Comparison of ENCODE assay signal across 32 cellular contexts in genomic region chr1:9095818-9096217, GRCh38. TPM values are rescaled to one million over a fixed set of nuclear protein-coding genes. Genes with fewer than 3 reads are reported as not detected.
"Had no signal": no experiment of that assay in that cellular context is flagged by ENCODE, and none has a peak within 500 bp of the region (broad histone marks: within the 10 kb centered on the region; RNA-seq: fewer than 3 reads in every experiment).

No MANE protein-coding gene starts in this region.

- ATAC-seq: activated naive CD4-positive, alpha-beta T cell treated with anti-CD3 and anti-CD28 coated beads, Interleukin-2, amount 50 U/mL, for 72 hours; activated T-cell treated with anti-CD3 and anti-CD28 coated beads, Interleukin-2, amount 50 U/mL, for 72 hours; gastroesophageal sphincter; heart right ventricle had no signal

- H3K79me2 ChIP-seq: hepatocyte had no signal

- FAIRE-seq: astrocyte, bronchial epithelial cell had no signal

- H3K4me1 ChIP-seq: colonic mucosa, gastroesophageal sphincter had no signal

- H3K9me3 Mint-ChIP-seq: activated CD4-positive, alpha-beta memory T cell treated with anti-CD3 and anti-CD28 coated beads, Interleukin-2, amount 10 ng/mL, durations not matched to agents 7 days and 5 days; activated CD4-positive, alpha-beta T cell treated with anti-CD3 and anti-CD28 coated beads, Interleukin-2, amount 10 ng/mL, durations not matched to agents 7 days and 5 days; activated naive CD4-positive, alpha-beta T cell treated with anti-CD3 and anti-CD28 coated beads, Interleukin-2, amount 10 ng/mL, durations not matched to agents 7 days and 5 days; activated naive CD4-positive, alpha-beta T cell treated with anti-CD3 and anti-CD28 coated beads, Interleukin-2, amount 50 U/mL, for 72 hours; activated T-cell treated with anti-CD3 and anti-CD28 coated beads, Interleukin-2, amount 50 U/mL, for 24 hours; activated T-cell treated with anti-CD3 and anti-CD28 coated beads, Interleukin-2, amount 50 U/mL, for 72 hours had no signal

- DNase-seq: activated CD4-positive, alpha-beta memory T cell treated with anti-CD3 and anti-CD28 coated beads, Interleukin-2, amount 10 ng/mL, durations not matched to agents 7 days and 5 days; activated CD4-positive, alpha-beta T cell treated with anti-CD3 and anti-CD28 coated beads for 1 hour; activated CD4-positive, alpha-beta T cell treated with anti-CD3 and anti-CD28 coated beads for 4 hours; activated CD4-positive, alpha-beta T cell treated with anti-CD3 and anti-CD28 coated beads, Interleukin-2, amount 10 ng/mL, durations not matched to agents 7 days and 5 days; activated CD4-positive, alpha-beta T cell treated with anti-CD3 and anti-CD28 coated beads, Interleukin-2, amount 50 U/mL, for 4 hours; activated CD8-positive, alpha-beta memory T cell treated with anti-CD3 and anti-CD28 coated beads, Interleukin-2, amount 50 U/mL, for 48 hours; activated gamma-delta T cell; activated naive CD4-positive, alpha-beta T cell; activated naive CD4-positive, alpha-beta T cell treated with anti-CD3 and anti-CD28 coated beads, Interleukin-2, amount 10 ng/mL, durations not matched to agents 7 days and 5 days; activated naive CD8-positive, alpha-beta T cell treated with anti-CD3 and anti-CD28 coated beads, Interleukin-2, amount 10 ng/mL, durations not matched to agents 7 days and 5 days; activated T-cell treated with anti-CD3 and anti-CD28 coated beads for 4 hours; activated T-cell treated with anti-CD3 and anti-CD28 coated beads, Interleukin-2, amount 50 U/mL, for 24 hours; activated T-cell treated with anti-CD3 and anti-CD28 coated beads, Interleukin-2, amount 50 U/mL, for 72 hours; anterior cingulate cortex; brain microvascular endothelial cell; caudate nucleus; colonic mucosa; dorsolateral prefrontal cortex; effector memory CD4-positive, alpha-beta T cell; endodermal cell; erythroblast; esophagus squamous epithelium; foreskin melanocyte; heart right ventricle; T-helper 2 cell had no signal

- H3K36me3 Mint-ChIP-seq: activated naive CD4-positive, alpha-beta T cell treated with anti-CD3 and anti-CD28 coated beads, Interleukin-2, amount 10 ng/mL, durations not matched to agents 7 days and 5 days; activated naive CD4-positive, alpha-beta T cell treated with anti-CD3 and anti-CD28 coated beads, Interleukin-2, amount 50 U/mL, for 72 hours; activated naive CD8-positive, alpha-beta T cell treated with anti-CD3 and anti-CD28 coated beads, Interleukin-2, amount 10 ng/mL, durations not matched to agents 7 days and 5 days had no signal

- H3K4me3 Mint-ChIP-seq: activated CD4-positive, alpha-beta memory T cell treated with anti-CD3 and anti-CD28 coated beads, Interleukin-2, amount 10 ng/mL, durations not matched to agents 7 days and 5 days; activated CD4-positive, alpha-beta T cell treated with anti-CD3 and anti-CD28 coated beads, Interleukin-2, amount 10 ng/mL, durations not matched to agents 7 days and 5 days; activated naive CD4-positive, alpha-beta T cell treated with anti-CD3 and anti-CD28 coated beads, Interleukin-2, amount 10 ng/mL, durations not matched to agents 7 days and 5 days; activated naive CD8-positive, alpha-beta T cell treated with anti-CD3 and anti-CD28 coated beads, Interleukin-2, amount 10 ng/mL, durations not matched to agents 7 days and 5 days; activated T-cell treated with anti-CD3 and anti-CD28 coated beads, Interleukin-2, amount 50 U/mL, for 24 hours; activated T-cell treated with anti-CD3 and anti-CD28 coated beads, Interleukin-2, amount 50 U/mL, for 72 hours; dendritic cell treated with granulocyte-macrophage colony-stimulating factor and Interleukin-4, amounts not matched to agents 40 ng/mL and 50 ng/mL, for 4 days; endodermal cell had no signal

- H3K27ac Mint-ChIP-seq: activated CD4-positive, alpha-beta memory T cell treated with anti-CD3 and anti-CD28 coated beads, Interleukin-2, amount 10 ng/mL, durations not matched to agents 7 days and 5 days; activated CD4-positive, alpha-beta T cell treated with anti-CD3 and anti-CD28 coated beads, Interleukin-2, amount 10 ng/mL, durations not matched to agents 7 days and 5 days; activated naive CD4-positive, alpha-beta T cell treated with anti-CD3 and anti-CD28 coated beads, Interleukin-2, amount 10 ng/mL, durations not matched to agents 7 days and 5 days; activated naive CD4-positive, alpha-beta T cell treated with anti-CD3 and anti-CD28 coated beads, Interleukin-2, amount 50 U/mL, for 72 hours; activated naive CD8-positive, alpha-beta T cell treated with anti-CD3 and anti-CD28 coated beads, Interleukin-2, amount 10 ng/mL, durations not matched to agents 7 days and 5 days; activated T-cell treated with anti-CD3 and anti-CD28 coated beads, Interleukin-2, amount 50 U/mL, for 24 hours; activated T-cell treated with anti-CD3 and anti-CD28 coated beads, Interleukin-2, amount 50 U/mL, for 72 hours; dendritic cell treated with granulocyte-macrophage colony-stimulating factor and Interleukin-4, amounts not matched to agents 40 ng/mL and 50 ng/mL, for 4 days; endodermal cell had no signal

- H3K36me3 ChIP-seq: brain microvascular endothelial cell, colonic mucosa, gastroesophageal sphincter, heart right ventricle had no signal

- H2AFZ ChIP-seq: hepatocyte had no signal

- H3K9me3 ChIP-seq: colonic mucosa, esophagus squamous epithelium had no signal

- H3K27me3 Mint-ChIP-seq: activated T-cell treated with anti-CD3 and anti-CD28 coated beads, Interleukin-2, amount 50 U/mL, for 24 hours; dendritic cell treated with granulocyte-macrophage colony-stimulating factor and Interleukin-4, amounts not matched to agents 40 ng/mL and 50 ng/mL, for 4 days had no signal

- H3K27ac ChIP-seq: brain microvascular endothelial cell, colonic mucosa, dorsolateral prefrontal cortex, gastroesophageal sphincter, heart right ventricle, hepatocyte had no signal

- H3K4me2 ChIP-seq: hepatocyte had no signal

- H3K4me3 ChIP-seq: colonic mucosa, dorsolateral prefrontal cortex, esophagus squamous epithelium, gastroesophageal sphincter, heart right ventricle, hepatocyte had no signal

- H3K27me3 ChIP-seq: colonic mucosa, dorsolateral prefrontal cortex, esophagus squamous epithelium, gastroesophageal sphincter, heart right ventricle, hepatocyte had no signal

- H3K4me1 Mint-ChIP-seq: activated CD4-positive, alpha-beta T cell treated with anti-CD3 and anti-CD28 coated beads, Interleukin-2, amount 10 ng/mL, durations not matched to agents 7 days and 5 days; activated naive CD4-positive, alpha-beta T cell treated with anti-CD3 and anti-CD28 coated beads, Interleukin-2, amount 10 ng/mL, durations not matched to agents 7 days and 5 days; activated naive CD8-positive, alpha-beta T cell treated with anti-CD3 and anti-CD28 coated beads, Interleukin-2, amount 10 ng/mL, durations not matched to agents 7 days and 5 days; endodermal cell had no signal

RNA-seq across cellular contexts. Expression of gene SLC2A5, which starts 26.4 kb away (rescaled TPM):
- total RNA-seq: activated CD4-positive, alpha-beta T cell treated with anti-CD3 and anti-CD28 coated beads, Interleukin-2, amount 10 ng/mL, durations not matched to agents 7 days and 5 days; activated naive CD4-positive, alpha-beta T cell treated with anti-CD3 and anti-CD28 coated beads, Interleukin-2, amount 50 U/mL, for 72 hours; activated naive CD8-positive, alpha-beta T cell treated with anti-CD3 and anti-CD28 coated beads, Interleukin-2, amount 10 ng/mL, durations not matched to agents 7 days and 5 days; activated T-cell treated with anti-CD3 and anti-CD28 coated beads, Interleukin-2, amount 50 U/mL, for 72 hours; endodermal cell; T-helper 1 cell treated with Interleukin-12 subunit alpha and Interleukin-12 subunit beta and Interleukin-4 antibody, amounts not matched to agents 30 ng/mL and 1 ng/mL, for 36 hours had no signal
